In the genomic region with DNA sequence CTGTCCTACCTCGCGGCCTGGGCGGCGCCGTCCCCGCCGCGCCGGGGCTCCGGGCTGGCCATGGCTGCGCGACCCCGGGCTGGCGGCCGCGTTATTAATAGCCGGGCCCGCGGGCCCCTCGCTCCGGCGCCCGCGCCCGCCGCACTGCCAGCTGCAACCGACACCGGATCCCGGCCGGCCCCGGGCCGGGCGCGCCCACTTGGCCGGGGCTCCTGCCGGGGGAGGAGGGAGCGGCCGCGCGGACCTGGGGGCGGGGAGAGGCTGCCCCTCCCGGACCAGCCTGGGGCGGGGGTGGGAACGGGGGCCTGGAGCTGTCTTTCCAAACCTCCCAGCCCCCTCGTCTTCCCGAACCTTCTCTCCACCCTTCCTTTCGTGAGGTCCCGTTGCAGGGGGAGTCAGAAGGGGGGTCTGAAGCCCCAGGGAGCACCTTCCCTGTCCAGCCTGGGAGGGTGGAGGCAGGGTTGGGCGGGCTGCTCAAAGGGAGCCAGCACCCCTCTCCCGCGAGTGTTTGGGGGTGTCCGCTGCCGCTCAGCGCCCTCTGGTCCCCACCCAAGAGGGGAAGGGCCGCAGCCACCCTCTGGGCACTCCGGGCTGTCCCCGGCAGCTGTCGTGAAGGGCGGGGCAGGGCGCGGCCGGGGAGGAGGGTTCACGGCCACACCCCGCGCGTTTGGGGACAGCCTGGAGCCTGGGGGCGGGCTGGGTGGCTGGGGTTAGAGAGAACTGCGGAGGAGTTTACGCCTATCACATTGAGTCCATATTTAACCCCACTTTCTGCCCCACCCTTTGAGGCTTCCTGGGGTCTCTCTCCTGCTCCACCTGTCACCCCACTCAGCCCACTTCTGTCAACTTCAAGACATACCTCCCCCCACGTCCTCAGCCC, we compare ENCODE assay signal across 8 cellular contexts. TPM values are rescaled to one million over a fixed set of nuclear protein-coding genes. Genes with fewer than 3 reads are reported as not detected.
DNase-seq lines count a peak whose midpoint lies in the region; ATAC-seq, FAIRE-seq and TF ChIP-seq lines count a peak whose summit lies in the region.

A gene (minus strand): TSS at position 172 of the 880 bp plus-strand sequence. CDS start 110 bp downstream, at position 62.

- no peaks in the 10 kb centered on the region for H3K9me3 Mint-ChIP-seq in CD8-positive, alpha-beta T cell

- CTCF ChIA-PET in CD8-positive, alpha-beta T cell (lab: Charles Lee): interaction anchor here (1.0 kb wide), 1 partner anchor 9 kb away, joined by 7 read pairs; no protein-coding TSS in a partner anchor

- H3K36me3 Mint-ChIP-seq in CD8-positive, alpha-beta T cell: no peaks in the 10 kb centered on the region

- no peak within 1 kb of the TSS for H3K27ac ChIP-seq in CD8-positive, alpha-beta T cell (ENCODE audit: low read depth, low read length)
- H3K27ac ChIP-seq in HUES6 (ENCODE audit: low read depth, low read length) (no peak within 1 kb of the TSS), adrenal gland (peak within 1 kb of the TSS; percentile 46 to 79 (median 69)), cardiac muscle cell (peak within 1 kb of the TSS; percentile 8), pancreas (no peak within 1 kb of the TSS)

- FAIRE-seq in pancreas (lab: Jason Lieb, UNC): no peak

- peak; percentile 57 for ATAC-seq in CD8-positive, alpha-beta T cell
- ATAC-seq in pancreas (peak; percentile 57 to 81 (median 73)), HG03457 (IDR thresholded peaks at IDR 0.05; ENCODE audit: unreplicated experiment) (no peak)

- intact Hi-C loops in CD8-positive, alpha-beta T cell (cut with DNase I, micrococcal nuclease): loop anchor here in 1 of 2 experiments (1.0 kb wide), 1 partner anchor 14 kb away; no protein-coding TSS in a partner anchor
- intact Hi-C loops in adrenal gland (cut with DNase I): no loop called here
- intact Hi-C loops in pancreas (cut with DNase I): no loop called here

- no peak for DNase-seq in CD8-positive, alpha-beta T cell
- DNase-seq in adrenal gland (peak in 5 of 7 donors; percentile 39 to 58 (median 46)), cardiac muscle cell (ENCODE audit: low read depth in 1 of 2, low spot score in 1 of 2) (peak; percentile 60 to 72), pancreas (peak in 3 of 6 donors; percentile 58 to 81 (median 76)), HT-29 (ENCODE audit: low spot score) (no peak), NCI-H446 treated with DMSO at 0.1 percent for 48 hours (lab: John Stamatoyannopoulos, UW) (no peak)

- H3K4me1 Mint-ChIP-seq in CD8-positive, alpha-beta T cell (ENCODE audit: low read depth): peaks cover 12% of the 10 kb centered on the region

- peaks cover 37% of the 10 kb centered on the region for H3K27me3 Mint-ChIP-seq in CD8-positive, alpha-beta T cell (ENCODE audit: low read depth)

- H3K9me3 ChIP-seq in CD8-positive, alpha-beta T cell (ENCODE audit: low read length): no peaks in the 10 kb centered on the region
- H3K9me3 ChIP-seq in HUES6 (ENCODE audit: control insufficient read depth, insufficient read depth, low read depth, low read length): no peaks in the 10 kb centered on the region
- H3K9me3 ChIP-seq in adrenal gland (replicated peaks in 1 of 3): no peaks in the 10 kb centered on the region
- H3K9me3 ChIP-seq in cardiac muscle cell (ENCODE audit: low read depth): no peaks in the 10 kb centered on the region
- H3K9me3 ChIP-seq in pancreas: no peaks in the 10 kb centered on the region

- 1 to 11% (median 2%) methylated on average over 3 to 70 of the region's 70 CpGs for WGBS in adrenal gland, 4 donors
- WGBS in pancreas, 2 donors: 0 to 1% methylated on average over 9 to 70 of the region's 70 CpGs

- TF ChIP-seq POLR2A in adrenal gland (IDR thresholded peaks at IDR 0.05): no peak

- POLR2A ChIA-PET in CD8-positive, alpha-beta T cell (lab: Charles Lee): no interaction called here

- H3K36me3 ChIP-seq in CD8-positive, alpha-beta T cell (ENCODE audit: insufficient read depth, low read length): no peaks in the 10 kb centered on the region
- H3K36me3 ChIP-seq in HUES6 (ENCODE audit: control insufficient read depth, insufficient read depth, low read length) (no peaks in the 10 kb centered on the region), adrenal gland (replicated peaks in 1 of 2) (no peaks in the 10 kb centered on the region), cardiac muscle cell (no peaks in the 10 kb centered on the region), pancreas (no peaks in the 10 kb centered on the region)

- H3K4me1 ChIP-seq in CD8-positive, alpha-beta T cell (ENCODE audit: insufficient read depth, low read length): peaks cover 10% of the 10 kb centered on the region
- peaks cover 20% of the 10 kb centered on the region for H3K4me1 ChIP-seq in HUES6 (ENCODE audit: control insufficient read depth, insufficient read depth, low read length)
- H3K4me1 ChIP-seq in adrenal gland (replicated peaks in 1 of 2): peaks cover 22 to 26% of the 10 kb centered on the region in 2 donors
- peaks cover 10% of the 10 kb centered on the region for H3K4me1 ChIP-seq in cardiac muscle cell (ENCODE audit: low read depth)
- H3K4me1 ChIP-seq in pancreas: peaks cover 0 to 3% (median 0%) of the 10 kb centered on the region in 3 donors

- H3K4me3 ChIP-seq in CD8-positive, alpha-beta T cell (ENCODE audit: low read depth, low read length): no peak within 1 kb of the TSS
- H3K4me3 ChIP-seq in HUES6 (ENCODE audit: low read depth, low read length) (peak within 1 kb of the TSS; percentile 82), adrenal gland (peak within 1 kb of the TSS in 3 of 4 donors; percentile 11 to 75 (median 55)), cardiac muscle cell (peak within 1 kb of the TSS; percentile 48), pancreas (peak within 1 kb of the TSS; percentile 26 to 80 (median 45))

- peaks cover 19% of the 10 kb centered on the region for H3K27me3 ChIP-seq in CD8-positive, alpha-beta T cell (ENCODE audit: insufficient read depth, low read length)
- H3K27me3 ChIP-seq in HUES6 (ENCODE audit: control insufficient read depth, insufficient read depth, low read length) (peaks cover 24% of the 10 kb centered on the region), adrenal gland (no peaks in the 10 kb centered on the region), cardiac muscle cell (peaks cover 7% of the 10 kb centered on the region), pancreas (no peaks in the 10 kb centered on the region)

- H3K4me3 Mint-ChIP-seq in CD8-positive, alpha-beta T cell: peak within 1 kb of the TSS; percentile 67

- TF ChIP-seq CTCF in CD8-positive, alpha-beta T cell (IDR thresholded peaks at IDR 0.05): no peak
- no peak for TF ChIP-seq CTCF in adrenal gland (IDR thresholded peaks at IDR 0.05)
- no peak for TF ChIP-seq CTCF in cardiac muscle cell (IDR thresholded peaks at IDR 0.05; ENCODE audit: low read depth, low read length)
- no peak for TF ChIP-seq CTCF in pancreas (IDR thresholded peaks at IDR 0.05)

- peak within 1 kb of the TSS; percentile 51 for H3K9ac ChIP-seq in HUES6 (ENCODE audit: low read length)

- no peak within 1 kb of the TSS for H3K27ac Mint-ChIP-seq in CD8-positive, alpha-beta T cell

RNA-seq across cellular contexts. Expression of the gene that starts here (rescaled TPM):
- total RNA-seq in CD8-positive, alpha-beta T cell: not detected
- total RNA-seq in adrenal gland (10 to 100 TPM in 4 of 8 donors, 1 to 10 TPM in 4; 5.6 to 35.4 (median 10.4) TPM), cardiac muscle cell (2.5 and 4.5 TPM in 2 replicates), pancreas (1 to 10 TPM in 3 of 6 donors, under 1 TPM in 3; 0.28 to 1.3 (median 0.80) TPM)
- polyA plus RNA-seq in adrenal gland (10 to 100 TPM in 1 of 3 donors, 1 to 10 TPM in 2; 3.2 to 15.2 (median 5.8) TPM), cardiac muscle cell (1.2 and 1.6 TPM in 2 replicates), pancreas (under 1 TPM; 0.52 to 0.91 TPM)
- 0.65 and 0.76 TPM in 2 replicates for total RNA-seq in HT-29 (2014; rRNA removed; shearing (Covaris generic))

Comparison
In these comparisons a context has a peak if more than half of its experiments do, and no peak if none do; other contexts are left out.
1. Peak in ATAC-seq in CD8-positive, alpha-beta T cell; RNA of the gene not detected or under 1 TPM.
2. DNase-seq: peak in adrenal gland (5 of 7) and cardiac muscle cell (2 of 2); none in CD8-positive, alpha-beta T cell (0 of 7), HT-29 (single experiment) and NCI-H446 treated with DMSO at 0.1 percent for 48 hours (single experiment).
3. H3K27ac ChIP-seq: peak in adrenal gland (5 of 5) and cardiac muscle cell (single experiment); none in CD8-positive, alpha-beta T cell (single experiment), HUES6 (single experiment) and pancreas (0 of 4).